ENCODE assay signal across 27 cellular contexts in the genomic region with DNA sequence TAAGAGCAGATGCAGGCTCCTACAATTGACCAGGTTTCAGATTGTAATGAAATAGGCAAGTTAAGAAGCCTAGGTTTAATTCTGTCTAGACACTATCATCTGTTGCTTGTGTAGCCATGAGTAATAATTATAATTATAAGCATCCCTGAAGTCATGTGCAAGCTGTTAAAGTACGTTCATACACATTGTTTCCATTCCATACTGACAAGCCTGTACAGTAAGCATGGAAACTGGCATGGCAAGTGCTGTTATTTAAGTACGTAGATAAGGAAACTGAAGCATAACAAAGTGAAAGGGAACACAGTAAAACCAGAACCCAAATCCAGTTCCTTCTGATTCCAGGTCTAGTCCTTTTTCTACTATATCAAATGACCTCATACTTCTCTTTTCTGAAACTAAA.
"Had no signal": no experiment of that assay in that cellular context is flagged by ENCODE, and none has a peak within 500 bp of the region (broad histone marks: within the 10 kb centered on the region; RNA-seq: fewer than 3 reads in every experiment).

No MANE protein-coding gene starts in this region.

- H3K27ac ChIP-seq: esophagus squamous epithelium, gastrocnemius medialis, hepatocyte, neural progenitor cell, right lobe of liver, thoracic aorta, uterus had no signal

- H3K9me3 ChIP-seq: esophagus squamous epithelium, gastrocnemius medialis, right lobe of liver, thoracic aorta, uterus had no signal

- H3K4me3 ChIP-seq: esophagus squamous epithelium, gastrocnemius medialis, hepatocyte, neural progenitor cell, right lobe of liver, skin epidermis, thoracic aorta, uterus had no signal

- ATAC-seq: activated CD8-positive, alpha-beta T cell treated with anti-CD3 and anti-CD28 coated beads for 36 hours; activated T-cell treated with anti-CD3 and anti-CD28 coated beads, Interleukin-2, amount 50 U/mL, for 4 hours; activated T-helper 17 cell treated with anti-CD3 and anti-CD28 coated beads, Interleukin-2, amount 50 U/mL, for 72 hours; gastrocnemius medialis; left cardiac atrium; natural killer cell; right lobe of liver; stimulated activated naive CD8-positive, alpha-beta T cell treated with anti-CD3 and anti-CD28 coated beads, Interleukin-15, Interleukin-2, amounts not matched to agents 100 U/mL and 50 U/mL, for 24 hours had no signal

- H3K36me3 ChIP-seq: esophagus squamous epithelium, gastrocnemius medialis, neural progenitor cell, right lobe of liver, thoracic aorta, uterus had no signal

- DNase-seq: activated CD4-positive, alpha-beta T cell treated with anti-CD3 and anti-CD28 coated beads, Interleukin-2, amount 50 U/mL, for 1 hour; activated CD8-positive, alpha-beta T cell treated with anti-CD3 and anti-CD28 coated beads for 36 hours; activated gamma-delta T cell treated with Interleukin-2 at 50 U/mL for 16 hours; activated naive CD4-positive, alpha-beta T cell treated with anti-CD3 and anti-CD28 coated beads, Interleukin-2, amount 50 U/mL, for 16 hours; activated T-cell treated with anti-CD3 and anti-CD28 coated beads, Interleukin-2, amount 50 U/mL, for 4 hours; amniotic stem cell; central memory CD4-positive, alpha-beta T cell; esophagus squamous epithelium; gastrocnemius medialis; glutamatergic neuron; left cardiac atrium; midbrain; natural killer cell; occipital lobe; right lobe of liver; stimulated activated CD4-positive, alpha-beta T cell treated with anti-CD3 and anti-CD28 coated beads, Interleukin-12 subunit alpha, Interleukin-12 subunit beta, amount 100 ng/mL, for 4 hours; stimulated activated CD4-positive, alpha-beta T cell treated with anti-CD3 and anti-CD28 coated beads, Interleukin-4, amount 100 ng/mL, for 1 hour; stimulated activated naive CD8-positive, alpha-beta T cell treated with anti-CD3 and anti-CD28 coated beads, Interleukin-15, Interleukin-2, amounts not matched to agents 100 U/mL and 50 U/mL, for 24 hours; T-helper 2 cell; uterus had no signal

- H3K4me1 ChIP-seq: esophagus squamous epithelium, gastrocnemius medialis, neural progenitor cell, right lobe of liver, uterus had no signal

- H3K27me3 ChIP-seq: esophagus squamous epithelium, gastrocnemius medialis, hepatocyte, neural progenitor cell, right lobe of liver, uterus had no signal

- FAIRE-seq: endothelial cell of umbilical vein, keratinocyte had no signal
